ENCODE assay signal across 33 cellular contexts in genomic region chr5:2486373-2486772, GRCh38.
DNase-seq lines count a peak whose midpoint lies in the region; ATAC-seq, FAIRE-seq and TF ChIP-seq lines count a peak whose summit lies in the region.
"Had no signal": no experiment of that assay in that cellular context is flagged by ENCODE, and none has a peak within 500 bp of the region (broad histone marks: within the 10 kb centered on the region; RNA-seq: fewer than 3 reads in every experiment).

No MANE protein-coding gene starts in this region.

- H3K36me3 ChIP-seq in HepG2 (replicated peaks in 1 of 2; ENCODE audit: control insufficient read depth in 1 of 2, insufficient read depth in 2 of 2, low read length in 2 of 2) (no peaks in the 10 kb centered on the region), right lobe of liver (no peaks in the 10 kb centered on the region), IMR-90 (ENCODE audit: control insufficient read depth, insufficient read depth, low read length) (no peaks in the 10 kb centered on the region), K562 (ENCODE audit: control insufficient read depth, insufficient read depth, low read length) (no peaks in the 10 kb centered on the region)
- H3K36me3 ChIP-seq: BE2C; BLaER1; BLaER1 treated with 17β-estradiol and CSF1 and Interleukin-3, amounts not matched to agents 10 nM and 100 nM had no signal

- H3K4ac ChIP-seq in IMR-90 (ENCODE audit: low read depth, low read length): no peak overlapping the region

- H3K79me1 ChIP-seq in IMR-90 (ENCODE audit: low read depth in 1 of 2, low read length in 2 of 2): no peaks in the 10 kb centered on the region

- no peak overlapping the region for H3K9ac ChIP-seq in HepG2 (ENCODE audit: insufficient read depth, low read depth, low read length)
- H3K9ac ChIP-seq in IMR-90 (ENCODE audit: low read depth, low read length): no peak overlapping the region
- H3K9ac ChIP-seq in K562 (ENCODE audit: insufficient read depth in 1 of 2, low read depth in 2 of 2, low read length in 2 of 2): no peak overlapping the region
- H3K9ac ChIP-seq: BLaER1; BLaER1 treated with 17β-estradiol and CSF1 and Interleukin-3, amounts not matched to agents 10 nM and 100 nM had no signal

- H3K9me3 ChIP-seq in HepG2 (ENCODE audit: low read length) (peaks cover 22% of the 10 kb centered on the region), right lobe of liver (peaks cover 0 to 3% (median 0%) of the 10 kb centered on the region in 4 donors), A549 (no peaks in the 10 kb centered on the region), IMR-90 (ENCODE audit: control insufficient read depth, insufficient read depth, low read length) (peaks cover 17% of the 10 kb centered on the region), K562 (replicated peaks; ENCODE audit: control insufficient read depth, insufficient read depth, low read depth, low read length) (no peaks in the 10 kb centered on the region)
- H3K9me3 ChIP-seq: BE2C had no signal

- intact Hi-C loops in HepG2 (cut with micrococcal nuclease; ENCODE audit: unreplicated experiment): no loop called here
- intact Hi-C loops in right lobe of liver (cut with DNase I): no loop called here
- intact Hi-C loops in IMR-90 (cut with micrococcal nuclease): no loop called here
- intact Hi-C loops in K562 (cut with micrococcal nuclease): no loop called here
- intact Hi-C loops in sciatic nerve (cut with DNase I): no loop called here

- no peak overlapping the region for H2AK9ac ChIP-seq in IMR-90 (replicated peaks; ENCODE audit: low read depth, low read length, poor library complexity)

- H3K14ac ChIP-seq in IMR-90 (replicated peaks; ENCODE audit: low read depth, low read length): no peak overlapping the region

- H2BK20ac ChIP-seq in IMR-90 (ENCODE audit: low read depth, low read length): no peak overlapping the region

- no peaks in the 10 kb centered on the region for H4K20me1 ChIP-seq in HepG2 (ENCODE audit: insufficient read depth, low read length)
- H4K20me1 ChIP-seq in IMR-90 (ENCODE audit: insufficient read depth, low read length): no peaks in the 10 kb centered on the region
- H4K20me1 ChIP-seq in K562 (replicated peaks; ENCODE audit: control insufficient read depth, insufficient read depth, low read length): no peaks in the 10 kb centered on the region
- H4K20me1 ChIP-seq: BLaER1; BLaER1 treated with 17β-estradiol and CSF1 and Interleukin-3, amounts not matched to agents 10 nM and 100 nM had no signal

- H3K18ac ChIP-seq in IMR-90 (ENCODE audit: low read depth, low read length): no peak overlapping the region

- no peak overlapping the region for H2BK15ac ChIP-seq in IMR-90 (ENCODE audit: low read depth, low read length)

- H2AK5ac ChIP-seq in IMR-90 (ENCODE audit: low read depth, low read length): no peak overlapping the region

- H4K91ac ChIP-seq in IMR-90 (ENCODE audit: insufficient read depth, low read depth, low read length): no peak overlapping the region

- H3K4me2 ChIP-seq in HepG2 (ENCODE audit: low read depth, low read length) (no peak overlapping the region), A549 (no peak overlapping the region), IMR-90 (ENCODE audit: low read depth, low read length) (no peak overlapping the region), K562 (ENCODE audit: insufficient read depth, low read length) (no peak overlapping the region)
- H3K4me2 ChIP-seq: BLaER1; BLaER1 treated with 17β-estradiol and CSF1 and Interleukin-3, amounts not matched to agents 10 nM and 100 nM had no signal

- TF ChIP-seq POLR2A in HepG2 (IDR thresholded peaks at IDR 0.05; ENCODE audit: insufficient read depth in 1 of 2, low read depth in 2 of 2, low read length in 2 of 2) (no peak), right lobe of liver (IDR thresholded peaks at IDR 0.05) (no peak), A549 (IDR thresholded peaks at IDR 0.05; ENCODE audit: low read length) (no peak), IMR-90 (IDR thresholded peaks at IDR 0.05; ENCODE audit: low read depth, low read length) (no peak), K562 (conservative IDR thresholded peaks at IDR 0.05) (no peak)

- ATAC-seq in HepG2 (no peak), right lobe of liver (no peak), A549 (no peak), IMR-90 (ENCODE audit: low read depth) (no peak), K562 (no peak), sciatic nerve (no peak)
- ATAC-seq: CD8-positive, alpha-beta T cell had no signal

- DNase-seq in HepG2 (ENCODE audit: low spot score) (no peak), right lobe of liver (no peak), A549 (ENCODE audit: low read depth in 1 of 2, low spot score in 1 of 2) (no peak), IMR-90 (no peak), K562 (ENCODE audit: extremely low read depth in 1 of 4, low spot score in 3 of 4) (no peak), HK-2 (ENCODE audit: unreplicated experiment) (no peak), sciatic nerve (ENCODE audit: low spot score) (no peak), C1 segment of cervical spinal cord (lab: John Stamatoyannopoulos, UW) (no peak)
- DNase-seq: 8988T; ACHN; AML-193; BE2C; Caco-2; Calu3; CD4-positive, alpha-beta memory T cell; CD4-positive, alpha-beta T cell; CD4-positive, CD25-positive, alpha-beta regulatory T cell; CD8-positive, alpha-beta memory T cell; CD8-positive, alpha-beta T cell; COR-L47; DMS 273 treated with DMSO at 0.1 percent for 48 hours; DMS153; DMS53; DMS79; DMS79 treated with DMSO at 0.1 percent for 48 hours; DND-41; EL had no signal

- H2BK5ac ChIP-seq in IMR-90 (ENCODE audit: low read depth, low read length, poor library complexity, severe bottlenecking): no peak overlapping the region

- H3K9me1 ChIP-seq in IMR-90 (ENCODE audit: insufficient read depth, low read length) (no peaks in the 10 kb centered on the region), K562 (ENCODE audit: control insufficient read depth, insufficient read depth, low read length) (no peaks in the 10 kb centered on the region)

- CTCF ChIA-PET in HepG2 (lab: Yijun Ruan, JAX; ENCODE audit: low intra/inter-chr PET ratio, low total read pairs) (no interaction called here), A549 (lab: Yijun Ruan, JAX) (no interaction called here), IMR-90 (lab: Yijun Ruan, JAX) (interaction anchor here (0.6 kb wide), 1 partner anchor 68 kb away, joined by 3 read pairs; no protein-coding TSS in a partner anchor), K562 (lab: Yijun Ruan, JAX; ENCODE audit: low intra/inter-chr PET ratio) (no interaction called here)

- H3K56ac ChIP-seq in IMR-90 (ENCODE audit: extremely low read depth, insufficient read depth, low read length): no peak overlapping the region

- no peaks in the 10 kb centered on the region for H3K27me3 ChIP-seq in HepG2 (ENCODE audit: control insufficient read depth in 1 of 2, insufficient read depth in 2 of 2, low read length in 2 of 2)
- no peaks in the 10 kb centered on the region for H3K27me3 ChIP-seq in right lobe of liver
- no peaks in the 10 kb centered on the region for H3K27me3 ChIP-seq in IMR-90 (ENCODE audit: control insufficient read depth, insufficient read depth, low read length)
- H3K27me3 ChIP-seq in K562 (ENCODE audit: control insufficient read depth in 2 of 2, insufficient read depth in 2 of 2, low read length in 2 of 2): no peaks in the 10 kb centered on the region
- H3K27me3 ChIP-seq: BE2C; BLaER1; BLaER1 treated with 17β-estradiol and CSF1 and Interleukin-3, amounts not matched to agents 10 nM and 100 nM had no signal

- 0% methylated on average over 2 of the region's 2 CpGs for WGBS in HepG2 (ENCODE audit: low lambda C conversion rate)
- 18% methylated on average over 2 of the region's 2 CpGs for WGBS in right lobe of liver (ENCODE audit: insufficient coverage, low coverage, low lambda C conversion rate, missing lambda C conversion rate)
- WGBS in A549 (ENCODE audit: missing lambda C conversion rate): 6% methylated on average over 2 of the region's 2 CpGs
- WGBS in IMR-90 (ENCODE audit: extremely low coverage in 2 of 2, insufficient read length in 1 of 2), 2 experiments: no CpG with 5 or more reads among the region's 2 CpGs
- WGBS in K562 (ENCODE audit: insufficient coverage, low coverage, missing lambda C conversion rate): 0% methylated on average over 2 of the region's 2 CpGs

- BruUV-seq in HepG2 (replicated peaks; lab: Mats Ljungman, UMichigan): no TSS peak
- BruUV-seq in IMR-90 (replicated peaks; lab: Mats Ljungman, UMichigan): no TSS peak
- no TSS peak for BruUV-seq in K562 (replicated peaks; lab: Mats Ljungman, UMichigan)

- no peak overlapping the region for H2BK120ac ChIP-seq in IMR-90 (ENCODE audit: low read depth, low read length)

- no peak overlapping the region for H3K4me3 ChIP-seq in HepG2 (replicated peaks in 1 of 3; ENCODE audit: insufficient read depth in 1 of 3, low read depth in 2 of 3, low read length in 3 of 3)
- no peak overlapping the region for H3K4me3 ChIP-seq in right lobe of liver
- H3K4me3 ChIP-seq in A549: no peak overlapping the region
- H3K4me3 ChIP-seq in IMR-90 (ENCODE audit: insufficient read depth, low read depth, low read length): no peak overlapping the region
- H3K4me3 ChIP-seq in K562: no peak overlapping the region
- H3K4me3 ChIP-seq: BLaER1; BLaER1 treated with 17β-estradiol and CSF1 and Interleukin-3, amounts not matched to agents 10 nM and 100 nM had no signal

- TF ChIP-seq RAD21 in HepG2 (CRISPR knock-in tag; IDR thresholded peaks at IDR 0.05) (no peak), A549 (conservative IDR thresholded peaks at IDR 0.05 in 1 of 2, IDR thresholded peaks at IDR 0.05 in 1 of 2) (no peak), IMR-90 (IDR thresholded peaks at IDR 0.05; ENCODE audit: low read length) (no peak), K562 (CRISPR knock-in tag; conservative IDR thresholded peaks at IDR 0.05 in 1 of 2, IDR thresholded peaks at IDR 0.05 in 1 of 2) (no peak)

- H3K79me2 ChIP-seq in HepG2 (ENCODE audit: insufficient read depth, low read length) (no peaks in the 10 kb centered on the region), K562 (ENCODE audit: control insufficient read depth, insufficient read depth, low read length) (no peaks in the 10 kb centered on the region)

- in situ Hi-C loops in HepG2 (cut with HindIII; ENCODE audit: extremely low pct_ligation_motif_present, low pct_unique_long_range_greater_than_20kb): no loop called here
- in situ Hi-C loops in IMR-90 (cut with MboI; ENCODE audit: low sequenced_read_pairs): no loop called here
- in situ Hi-C loops in K562 (cut with MboI): no loop called here

- POLR2A ChIA-PET in HepG2 (lab: Yijun Ruan, JAX) (no interaction called here), A549 (lab: Yijun Ruan, JAX) (no interaction called here), IMR-90 (lab: Charles Lee; ENCODE audit: unreplicated experiment) (no interaction called here), K562 (lab: Yijun Ruan, JAX) (no interaction called here)

- TF ChIP-seq EP300 in HepG2 (IDR thresholded peaks at IDR 0.05; ENCODE audit: low read depth in 2 of 2, low read length in 2 of 2) (no peak), HepG2 (CRISPR knock-in tag; IDR thresholded peaks at IDR 0.05; ENCODE audit: borderline replicate concordance) (no peak), A549 (IDR thresholded peaks at IDR 0.05) (no peak), K562 (IDR thresholded peaks at IDR 0.05; ENCODE audit: low read length) (no peak)

- FAIRE-seq in HepG2 (lab: Jason Lieb, UNC): no peak
- no peak for FAIRE-seq in A549 (lab: Jason Lieb, UNC)
- FAIRE-seq in K562 (lab: Jason Lieb, UNC): no peak
- FAIRE-seq: A204.1, D721Med had no signal

- TF ChIP-seq CTCF in HepG2 (CRISPR knock-in tag; IDR thresholded peaks at IDR 0.05): no peak
- no peak for TF ChIP-seq CTCF in right lobe of liver (IDR thresholded peaks at IDR 0.05)
- no peak for TF ChIP-seq CTCF in A549 (IDR thresholded peaks at IDR 0.05)
- TF ChIP-seq CTCF in IMR-90 (conservative IDR thresholded peaks at IDR 0.05; ENCODE audit: low read depth, low read length): no peak
- no peak for TF ChIP-seq CTCF in K562 (IDR thresholded peaks at IDR 0.05 in 2 of 3, conservative IDR thresholded peaks at IDR 0.05 in 1 of 3; ENCODE audit: insufficient read depth in 2 of 3, low read depth in 1 of 3, low read length in 3 of 3)

- no peak overlapping the region for H4K8ac ChIP-seq in IMR-90 (ENCODE audit: low read depth in 2 of 2, low read length in 2 of 2)

- H2AFZ ChIP-seq in HepG2 (ENCODE audit: low read length) (no peak overlapping the region), IMR-90 (replicated peaks; ENCODE audit: low read length, poor library complexity) (no peak overlapping the region), K562 (ENCODE audit: low read depth, low read length) (no peak overlapping the region)

- H3K4me1 ChIP-seq in HepG2 (ENCODE audit: insufficient read depth, low read length) (no peaks in the 10 kb centered on the region), right lobe of liver (no peaks in the 10 kb centered on the region), A549 (no peaks in the 10 kb centered on the region), IMR-90 (ENCODE audit: control insufficient read depth, insufficient read depth, low read length) (no peaks in the 10 kb centered on the region), K562 (replicated peaks in 1 of 2; ENCODE audit: control insufficient read depth in 2 of 2, insufficient read depth in 2 of 2, low read length in 2 of 2) (no peaks in the 10 kb centered on the region)
- H3K4me1 ChIP-seq: BE2C; BLaER1; BLaER1 treated with 17β-estradiol and CSF1 and Interleukin-3, amounts not matched to agents 10 nM and 100 nM; Caco-2 had no signal

- H3K23ac ChIP-seq in IMR-90 (ENCODE audit: low read depth, low read length): no peak overlapping the region

- H3K27ac ChIP-seq in HepG2 (ENCODE audit: extremely low read length, insufficient read depth, low read length) (no peak overlapping the region), right lobe of liver (no peak overlapping the region), A549 (no peak overlapping the region), IMR-90 (ENCODE audit: insufficient read depth, low read length) (no peak overlapping the region), K562 (ENCODE audit: extremely low read depth, low read depth, low read length) (no peak overlapping the region)
- H3K27ac ChIP-seq: 22Rv1; BLaER1; BLaER1 treated with 17β-estradiol and CSF1 and Interleukin-3, amounts not matched to agents 10 nM and 100 nM; C4-2B had no signal

- H4K5ac ChIP-seq in IMR-90 (ENCODE audit: low read depth, low read length): no peak overlapping the region

- dilution Hi-C loops in IMR-90 (cut with HindIII; ENCODE audit: low sequenced_read_pairs, unreplicated experiment): no loop called here

Comparison
In these comparisons a context has a peak if more than half of its experiments do, and no peak if none do; other contexts are left out.
1. Of the 241 proteins assayed by ChIP-seq in both HepG2 and K562: peak only in HepG2: none; only in K562: MAFG; in both: MAFF and MAFK; in neither: 238.